In genomic region chr6:26216886-26217713, GRCh38 we compare ENCODE assay signal across 9 cellular contexts.
DNase-seq lines count a peak whose midpoint lies in the region; ATAC-seq, FAIRE-seq and TF ChIP-seq lines count a peak whose summit lies in the region.
"Had no signal": no experiment of that assay in that cellular context is flagged by ENCODE, and none has a peak within 500 bp of the region (broad histone marks: within the 10 kb centered on the region; RNA-seq: fewer than 3 reads in every experiment).

No MANE protein-coding gene starts in this region.

- H3K4me3 ChIP-seq in PC-9 (peak overlapping the region; percentile 72), pancreas (peak overlapping the region in 3 of 4 donors; percentile 3 to 35 (median 13))
- H3K4me3 ChIP-seq: A549 had no signal

- H3K9me2 ChIP-seq in PC-9 (ENCODE audit: insufficient read depth) = no peaks in the 10 kb centered on the region

- H3K4me1 ChIP-seq in PC-9 (replicated peaks; ENCODE audit: insufficient read depth) (0 out of 2 replicates have a peak, but pooled peaks cover 14% of the 10 kb centered on the region), foreskin keratinocyte (no peaks in the 10 kb centered on the region), pancreas (no peaks in the 10 kb centered on the region)
- H3K4me1 ChIP-seq: A549 had no signal

- H3K4me2 ChIP-seq in PC-9 = peak overlapping the region; percentile 83
- H3K4me2 ChIP-seq: A549 had no signal

- CTCF ChIA-PET in PC-9 (lab: Charles Lee) = no interaction called here

- FAIRE-seq in pancreas (lab: Jason Lieb, UNC) (no peak), HTR-8/SVneo (lab: Jason Lieb, UNC) (no peak)
- FAIRE-seq: A549 had no signal

- intact Hi-C loops in PC-9 (cut with micrococcal nuclease; ENCODE audit: unreplicated experiment) = loop anchor here (1.0 to 5.0 kb wide), 4 partner anchors 11 to 325 kb away; a partner anchor contains a TSS
- intact Hi-C loops in pancreas (cut with DNase I) = no loop called here

- H3F3A ChIP-seq in PC-9 (ENCODE audit: insufficient read depth, low read depth) = peaks cover 33% of the 10 kb centered on the region

- H3K9me3 ChIP-seq in PC-9 (ENCODE audit: insufficient read depth, low read depth) (no peaks in the 10 kb centered on the region), pancreas (no peaks in the 10 kb centered on the region)
- H3K9me3 ChIP-seq: A549 had no signal

- BruUV-seq in PC-9 (replicated peaks; lab: Mats Ljungman, UMichigan) = TSS peak; percentile 100

- ATAC-seq in HG03280 (IDR thresholded peaks at IDR 0.05; ENCODE audit: unreplicated experiment) (peak; percentile 42), foreskin keratinocyte (peak; percentile 53), pancreas (peak; percentile 41 to 73 (median 63))
- ATAC-seq: A549 had no signal

- H4K20me1 ChIP-seq in PC-9 (ENCODE audit: insufficient read depth) = no peaks in the 10 kb centered on the region

- peak; percentile 95 for DNase-seq in NCI-H1105 (lab: John Stamatoyannopoulos, UW)
- no peak for DNase-seq in NCI-H1105 treated with DMSO at 0.1 percent for 48 hours (lab: John Stamatoyannopoulos, UW)
- DNase-seq in PC-9 = peak; percentile 64 to 78
- DNase-seq in activated effector memory CD4-positive, alpha-beta T cell treated with anti-CD3 and anti-CD28 coated beads, Interleukin-2, amount 50 U/mL, for 16 hours = peak; percentile 90
- DNase-seq in foreskin keratinocyte = no peak
- peak in 5 of 6 donors; percentile 52 to 76 (median 62) for DNase-seq in pancreas
- no peak for DNase-seq in HTR-8/SVneo (ENCODE audit: insufficient read length, low spot score)

- H3K27me3 ChIP-seq in PC-9 (ENCODE audit: insufficient read depth, low read depth) (no peaks in the 10 kb centered on the region), foreskin keratinocyte (no peaks in the 10 kb centered on the region), pancreas (peaks cover 8 to 66% (median 15%) of the 10 kb centered on the region in 4 donors)

- WGBS in pancreas, 2 donors = 2 to 4% methylated on average over 44 of the region's 44 CpGs

- H3K27ac ChIP-seq in PC-9 (peak overlapping the region; percentile 80), foreskin keratinocyte (peak overlapping the region; percentile 50), pancreas (peak overlapping the region; percentile 37 to 83 (median 79))
- H3K27ac ChIP-seq: A549 had no signal

- TF ChIP-seq CTCF in PC-9 (conservative IDR thresholded peaks at IDR 0.05) = peak; percentile 50; the same call in 1 of the 2 replicates
- peak; percentile 45 for TF ChIP-seq CTCF in foreskin keratinocyte (conservative IDR thresholded peaks at IDR 0.05)
- no peak for TF ChIP-seq CTCF in pancreas (IDR thresholded peaks at IDR 0.05)

- H3K79me2 ChIP-seq in PC-9 (ENCODE audit: low read depth) = no peaks in the 10 kb centered on the region

- POLR2A ChIA-PET in PC-9 (lab: Charles Lee; ENCODE audit: unreplicated experiment) = interaction anchor here (0.6 to 3.2 kb wide), 37 partner anchors 9 to 1535 kb away, joined by 3 to 134 read pairs (median 5); a partner anchor contains a TSS

- H3K36me3 ChIP-seq in PC-9 (ENCODE audit: low read depth) = no peaks in the 10 kb centered on the region
- no peaks in the 10 kb centered on the region for H3K36me3 ChIP-seq in pancreas

- H2AFZ ChIP-seq in PC-9 = peak overlapping the region; percentile 71

Comparison
In these comparisons a context has a peak if more than half of its experiments do, and no peak if none do; other contexts are left out.
1. DNase-seq: peak in NCI-H1105 (single experiment), PC-9 (2 of 2), activated effector memory CD4-positive, alpha-beta T cell treated with anti-CD3 and anti-CD28 coated beads, Interleukin-2, amount 50 U/mL, for 16 hours (single experiment) and pancreas (5 of 6); none in NCI-H1105 treated with DMSO at 0.1 percent for 48 hours (single experiment), foreskin keratinocyte (0 of 2) and HTR-8/SVneo (single experiment).
2. CTCF ChIP-seq: peak in PC-9 (single experiment) and foreskin keratinocyte (single experiment); none in pancreas (0 of 4).
3. Peak in every context shown above with its lines, with median percentiles within 50 percentile points of each other: ATAC-seq and H3K27ac ChIP-seq.